ENCODE assay signal across 17 cellular contexts in genomic region chr5:79189439-79190234, GRCh38.
"Had no signal": no experiment of that assay in that cellular context is flagged by ENCODE, and none has a peak within 500 bp of the region (broad histone marks: within the 10 kb centered on the region; RNA-seq: fewer than 3 reads in every experiment).

No MANE protein-coding gene starts in this region.

- FAIRE-seq: islet of Langerhans had no signal

- H3K27me3 Mint-ChIP-seq: activated CD4-positive, alpha-beta memory T cell treated with anti-CD3 and anti-CD28 coated beads for 36 hours; activated naive CD8-positive, alpha-beta T cell had no signal

- H3K27me3 ChIP-seq: breast epithelium, foreskin keratinocyte, heart left ventricle, testis had no signal

- H3K36me3 ChIP-seq: breast epithelium, heart left ventricle had no signal

- H3K27ac ChIP-seq: breast epithelium, foreskin keratinocyte, heart left ventricle, testis had no signal

- H3K36me3 Mint-ChIP-seq: activated CD4-positive, alpha-beta memory T cell treated with anti-CD3 and anti-CD28 coated beads for 36 hours; activated naive CD8-positive, alpha-beta T cell had no signal

- H3K27ac Mint-ChIP-seq: activated CD4-positive, alpha-beta memory T cell treated with anti-CD3 and anti-CD28 coated beads for 36 hours; activated naive CD8-positive, alpha-beta T cell; endodermal cell; nephron had no signal

- H3K9me3 Mint-ChIP-seq: activated CD4-positive, alpha-beta memory T cell treated with anti-CD3 and anti-CD28 coated beads for 36 hours; activated T-cell treated with anti-CD3 and anti-CD28 coated beads, Interleukin-2, amount 50 U/mL, for 4 hours; nephron had no signal

- H3K4me3 ChIP-seq: breast epithelium, heart left ventricle, testis had no signal

- H3K9me3 ChIP-seq: breast epithelium, heart left ventricle, testis had no signal

- ATAC-seq: activated T-cell treated with anti-CD3 and anti-CD28 coated beads, Interleukin-2, amount 50 U/mL, for 4 hours; foreskin keratinocyte; heart left ventricle; left lobe of liver; stimulated activated naive CD8-positive, alpha-beta T cell treated with anti-CD3 and anti-CD28 coated beads, Interleukin-15, Interleukin-2, amounts not matched to agents 100 U/mL and 50 U/mL, for 24 hours had no signal

- H3K4me1 Mint-ChIP-seq: nephron had no signal

- H3K4me1 ChIP-seq: heart left ventricle, testis had no signal

- H3K4me3 Mint-ChIP-seq: activated CD4-positive, alpha-beta memory T cell treated with anti-CD3 and anti-CD28 coated beads for 36 hours; activated naive CD8-positive, alpha-beta T cell; activated T-cell treated with anti-CD3 and anti-CD28 coated beads, Interleukin-2, amount 50 U/mL, for 4 hours; endodermal cell; nephron had no signal

- DNase-seq: activated CD4-positive, alpha-beta memory T cell treated with anti-CD3 and anti-CD28 coated beads for 36 hours; activated CD4-positive, alpha-beta T cell treated with anti-CD3 and anti-CD28 coated beads for 1 hour; activated effector memory CD4-positive, alpha-beta T cell treated with anti-CD3 and anti-CD28 coated beads, Interleukin-2, amount 50 U/mL, for 16 hours; activated T-cell treated with anti-CD3 and anti-CD28 coated beads, Interleukin-2, amount 50 U/mL, for 4 hours; endodermal cell; erythroblast; foreskin keratinocyte; heart left ventricle; stimulated activated CD4-positive, alpha-beta T cell treated with anti-CD3 and anti-CD28 coated beads, Interleukin-2, amount 100 ng/mL, for 48 hours; stimulated activated naive CD8-positive, alpha-beta T cell treated with anti-CD3 and anti-CD28 coated beads, Interleukin-15, Interleukin-2, amounts not matched to agents 100 U/mL and 50 U/mL, for 24 hours; T-helper 9 cell; testis had no signal
